4 cellular contexts compared by ENCODE assay signal in the genomic region with DNA sequence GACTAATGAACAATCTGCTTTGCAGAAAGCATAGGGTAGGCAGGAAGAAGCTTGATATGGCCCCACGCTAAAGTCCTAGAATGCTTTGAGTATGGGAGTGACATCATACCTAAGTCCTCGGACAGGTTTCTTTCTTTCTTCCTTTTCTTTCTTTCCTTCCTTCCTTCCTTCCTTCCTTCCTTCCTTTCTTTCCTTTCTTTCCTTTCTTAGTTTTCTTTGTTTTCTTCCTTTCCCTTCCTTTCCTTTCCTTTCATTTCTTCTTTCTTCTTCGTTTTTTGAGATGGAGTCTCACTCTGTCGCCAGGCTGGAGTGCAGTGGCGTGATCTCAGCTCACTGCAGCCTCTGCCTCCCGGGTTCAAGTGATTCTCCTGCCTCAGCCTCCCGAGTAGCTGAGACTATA. TPM values are rescaled to one million over a fixed set of nuclear protein-coding genes. Genes with fewer than 3 reads are reported as not detected.
"Had no signal": no experiment of that assay in that cellular context is flagged by ENCODE, and none has a peak within 500 bp of the region (broad histone marks: within the 10 kb centered on the region; RNA-seq: fewer than 3 reads in every experiment).

No MANE protein-coding gene starts in this region.

RNA-seq across cellular contexts. Expression of a gene that starts 48.8 kb away (rescaled TPM):
- total RNA-seq: ascending aorta, body of pancreas, cardiac septum had no signal
- polyA plus RNA-seq: adrenal gland had no signal
